ENCODE assay signal across 13 cellular contexts in the genomic region with DNA sequence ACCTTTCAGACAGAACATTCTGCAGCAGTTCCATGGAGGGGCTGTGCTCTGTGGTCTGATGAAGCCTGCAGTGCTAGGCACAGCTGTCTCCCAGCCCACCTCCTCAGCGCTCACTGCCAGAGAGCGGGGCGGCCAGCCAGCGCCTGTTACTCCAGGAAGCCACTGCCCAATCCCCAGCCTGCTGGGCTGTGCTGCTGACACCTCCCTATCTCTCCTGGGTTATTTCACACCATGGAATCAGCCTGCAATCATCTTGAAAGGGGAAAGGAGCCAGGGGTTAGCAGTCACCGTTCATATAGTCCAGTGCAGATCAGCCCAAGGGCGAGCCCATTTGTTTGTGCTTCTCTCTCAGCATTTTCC. TPM values are rescaled to one million over a fixed set of nuclear protein-coding genes. Genes with fewer than 3 reads are reported as not detected.
A peak's percentile ranks its signal among the peaks of the same experiment; 100 is the strongest.
DNase-seq lines count a peak whose midpoint lies in the region; ATAC-seq, FAIRE-seq and TF ChIP-seq lines count a peak whose summit lies in the region.
"Had no signal": no experiment of that assay in that cellular context is flagged by ENCODE, and none has a peak within 500 bp of the region (broad histone marks: within the 10 kb centered on the region; RNA-seq: fewer than 3 reads in every experiment).

No MANE protein-coding gene starts in this region.

- in situ Hi-C loops in brain microvascular endothelial cell (cut with HindIII; ENCODE audit: low pct_ligation_motif_present, low sequenced_read_pairs) = no loop called here

- H3K36me3 ChIP-seq in brain microvascular endothelial cell (replicated peaks) (no peaks in the 10 kb centered on the region), sigmoid colon (no peaks in the 10 kb centered on the region)
- H3K36me3 ChIP-seq in CD4-positive, alpha-beta memory T cell (ENCODE audit: insufficient read depth, low read length) = no peaks in the 10 kb centered on the region

- intact Hi-C loops in sigmoid colon (cut with DNase I) = no loop called here
- intact Hi-C loops in CD4-positive, alpha-beta memory T cell (cut with micrococcal nuclease) = no loop called here

- H3K4me3 ChIP-seq in brain microvascular endothelial cell (ENCODE audit: low read depth, low read length) = peak overlapping the region; percentile 45
- H3K4me3 ChIP-seq in sigmoid colon = peak overlapping the region; percentile 18 to 35 (median 30)
- no peak overlapping the region for H3K4me3 ChIP-seq in CD4-positive, alpha-beta memory T cell (ENCODE audit: low read length in 2 of 2)

- no peak for DNase-seq in H54 (ENCODE audit: insufficient read length, low spot score)
- DNase-seq in brain microvascular endothelial cell = peak; percentile 74
- peak; percentile 80 for DNase-seq in iPS-NIHi11 (ENCODE audit: low spot score)
- peak; percentile 79 for DNase-seq in sigmoid colon
- no peak for DNase-seq in CD4-positive, alpha-beta memory T cell
- DNase-seq in GM19238 (ENCODE audit: insufficient read length, low spot score) = no peak
- no peak for DNase-seq in stimulated activated CD4-positive, alpha-beta T cell treated with anti-CD3 and anti-CD28 coated beads, Interleukin-15, amount 100 ng/mL, for 24 hours
- DNase-seq: cerebellar nuclear complex, GF-D8, NCI-H187, occipital lobe had no signal

- TF ChIP-seq EP300 in sigmoid colon (IDR thresholded peaks at IDR 0.05) = no peak

- peak; percentile 75 for FAIRE-seq in H54 (lab: Jason Lieb, UNC)
- FAIRE-seq: TTC549 had no signal

- TF ChIP-seq POLR2A in H54 (IDR thresholded peaks at IDR 0.05; ENCODE audit: low read depth, low read length) = no peak
- no peak for TF ChIP-seq POLR2A in sigmoid colon (IDR thresholded peaks at IDR 0.05)

- H3K27ac ChIP-seq in brain microvascular endothelial cell (peak overlapping the region; percentile 91), sigmoid colon (peak overlapping the region; percentile 64 to 80 (median 77))
- no peak overlapping the region for H3K27ac ChIP-seq in CD4-positive, alpha-beta memory T cell (ENCODE audit: low read depth, low read length)

- H3K27me3 ChIP-seq in brain microvascular endothelial cell (replicated peaks) (no peaks in the 10 kb centered on the region), sigmoid colon (no peaks in the 10 kb centered on the region)
- no peaks in the 10 kb centered on the region for H3K27me3 ChIP-seq in CD4-positive, alpha-beta memory T cell (ENCODE audit: insufficient read depth, low read length)

- H3K27ac Mint-ChIP-seq in CD4-positive, alpha-beta memory T cell = no peak overlapping the region

- peaks cover 0 to 59% (median 35%) of the 10 kb centered on the region in 4 donors for H3K4me1 ChIP-seq in sigmoid colon
- H3K4me1 ChIP-seq in CD4-positive, alpha-beta memory T cell (ENCODE audit: insufficient read depth, low read length) = no peaks in the 10 kb centered on the region

- H3K36me3 Mint-ChIP-seq in CD4-positive, alpha-beta memory T cell = no peaks in the 10 kb centered on the region

- WGBS in sigmoid colon, 2 donors = 49 to 56% methylated on average over 6 of the region's 6 CpGs

- CTCF ChIA-PET in CD4-positive, alpha-beta memory T cell (lab: Charles Lee; ENCODE audit: partially characterized antibody) = no interaction called here

- POLR2A ChIA-PET in CD4-positive, alpha-beta memory T cell (lab: Charles Lee; ENCODE audit: partially characterized antibody) = no interaction called here

- no peak for TF ChIP-seq CTCF in brain microvascular endothelial cell (IDR thresholded peaks at IDR 0.05; ENCODE audit: low read depth, low read length, missing control alignments)
- TF ChIP-seq CTCF in sigmoid colon (IDR thresholded peaks at IDR 0.05) = no peak

- no peak for ATAC-seq in GM19328 (IDR thresholded peaks at IDR 0.05; ENCODE audit: unreplicated experiment)

- peaks cover 7 to 21% of the 10 kb centered on the region in 2 donors for H3K27me3 Mint-ChIP-seq in CD4-positive, alpha-beta memory T cell

- no peaks in the 10 kb centered on the region for H3K9me3 Mint-ChIP-seq in CD4-positive, alpha-beta memory T cell

- H3K9me3 ChIP-seq in sigmoid colon = no peaks in the 10 kb centered on the region
- no peaks in the 10 kb centered on the region for H3K9me3 ChIP-seq in CD4-positive, alpha-beta memory T cell (ENCODE audit: control insufficient read depth in 1 of 2, low read length in 2 of 2)

- no peak overlapping the region for H3K4me3 Mint-ChIP-seq in CD4-positive, alpha-beta memory T cell

- H3K4me1 Mint-ChIP-seq in CD4-positive, alpha-beta memory T cell = peaks cover 0 to 6% (median 5%) of the 10 kb centered on the region in 4 donors

RNA-seq across cellular contexts. Expression of a gene that starts 46.3 kb away (rescaled TPM):
- 1 to 10 TPM; 6.5 to 8.6 (median 7.0) TPM for total RNA-seq in sigmoid colon
- polyA plus RNA-seq in sigmoid colon = 10 to 100 TPM; 13.2 to 17.5 (median 16.9) TPM
- total RNA-seq in CD4-positive, alpha-beta memory T cell = under 1 TPM; 0.53 to 0.58 TPM
- polyA plus RNA-seq in CD4-positive, alpha-beta memory T cell = not detected

Comparison
In these comparisons a context has a peak if more than half of its experiments do, and no peak if none do; other contexts are left out.
1. DNase-seq: peak in brain microvascular endothelial cell (single experiment), iPS-NIHi11 (single experiment) and sigmoid colon (single experiment); none in H54 (single experiment), CD4-positive, alpha-beta memory T cell (0 of 5), GM19238 (single experiment) and stimulated activated CD4-positive, alpha-beta T cell treated with anti-CD3 and anti-CD28 coated beads, Interleukin-15, amount 100 ng/mL, for 24 hours (single experiment).
2. H3K4me3 ChIP-seq: peak in brain microvascular endothelial cell (single experiment) and sigmoid colon (4 of 4); none in CD4-positive, alpha-beta memory T cell (0 of 2).
3. RNA of a gene that starts 46.3 kb away (total RNA-seq): 6.5 to 8.6 TPM in sigmoid colon; 0.53 to 0.58 TPM in CD4-positive, alpha-beta memory T cell; every median in the first group is over 4 times any median in the second.